Comparison of ENCODE assay signal across 1 cellular context in the genomic region with DNA sequence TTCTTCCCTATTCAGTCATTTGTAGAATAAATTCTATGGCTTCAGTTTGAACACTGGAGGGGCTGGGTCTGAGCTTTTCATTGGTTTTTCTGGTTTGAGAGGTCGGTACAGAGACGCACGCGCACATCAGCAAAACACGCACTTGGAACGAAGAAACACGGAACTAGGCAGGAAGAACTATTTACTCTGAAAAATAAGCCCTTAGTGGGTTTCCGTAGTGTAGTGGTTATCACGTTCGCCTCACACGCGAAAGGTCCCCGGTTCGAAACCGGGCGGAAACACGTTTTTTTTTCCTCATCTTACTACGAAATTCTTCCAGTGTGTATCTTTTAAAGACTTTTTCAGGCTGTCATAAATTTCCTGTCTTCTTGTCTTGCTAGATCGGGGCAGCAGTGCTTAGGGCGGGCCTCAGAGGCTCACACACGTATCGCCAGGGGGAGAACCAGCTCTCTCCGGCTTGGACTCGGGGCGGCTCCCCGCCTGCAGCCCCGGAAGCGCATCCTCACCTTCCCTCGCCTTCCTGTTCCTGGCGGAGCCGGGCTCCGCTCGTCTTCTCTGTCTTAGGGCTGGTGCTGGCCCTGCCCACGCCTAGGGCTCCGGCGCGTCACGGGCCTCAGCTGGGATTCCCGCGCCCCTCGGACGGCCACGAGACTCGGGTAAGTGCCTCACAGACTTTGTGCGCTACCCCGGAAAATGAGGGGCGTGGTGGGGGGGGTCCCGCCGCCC.
A peak's percentile ranks its signal among the peaks of the same experiment; 100 is the strongest.
TF ChIP-seq lines count a peak whose summit lies in the region.

A gene (plus strand): TSS at position 521 of the 726 bp plus-strand sequence. CDS start 6,841 bp downstream, outside the sequence.

TF ChIP-seq in K562, 482 proteins besides CTCF, POLR2A, EP300 and RAD21 (continued from another document and continues in another):
- TF ChIP-seq, protein P1, sequence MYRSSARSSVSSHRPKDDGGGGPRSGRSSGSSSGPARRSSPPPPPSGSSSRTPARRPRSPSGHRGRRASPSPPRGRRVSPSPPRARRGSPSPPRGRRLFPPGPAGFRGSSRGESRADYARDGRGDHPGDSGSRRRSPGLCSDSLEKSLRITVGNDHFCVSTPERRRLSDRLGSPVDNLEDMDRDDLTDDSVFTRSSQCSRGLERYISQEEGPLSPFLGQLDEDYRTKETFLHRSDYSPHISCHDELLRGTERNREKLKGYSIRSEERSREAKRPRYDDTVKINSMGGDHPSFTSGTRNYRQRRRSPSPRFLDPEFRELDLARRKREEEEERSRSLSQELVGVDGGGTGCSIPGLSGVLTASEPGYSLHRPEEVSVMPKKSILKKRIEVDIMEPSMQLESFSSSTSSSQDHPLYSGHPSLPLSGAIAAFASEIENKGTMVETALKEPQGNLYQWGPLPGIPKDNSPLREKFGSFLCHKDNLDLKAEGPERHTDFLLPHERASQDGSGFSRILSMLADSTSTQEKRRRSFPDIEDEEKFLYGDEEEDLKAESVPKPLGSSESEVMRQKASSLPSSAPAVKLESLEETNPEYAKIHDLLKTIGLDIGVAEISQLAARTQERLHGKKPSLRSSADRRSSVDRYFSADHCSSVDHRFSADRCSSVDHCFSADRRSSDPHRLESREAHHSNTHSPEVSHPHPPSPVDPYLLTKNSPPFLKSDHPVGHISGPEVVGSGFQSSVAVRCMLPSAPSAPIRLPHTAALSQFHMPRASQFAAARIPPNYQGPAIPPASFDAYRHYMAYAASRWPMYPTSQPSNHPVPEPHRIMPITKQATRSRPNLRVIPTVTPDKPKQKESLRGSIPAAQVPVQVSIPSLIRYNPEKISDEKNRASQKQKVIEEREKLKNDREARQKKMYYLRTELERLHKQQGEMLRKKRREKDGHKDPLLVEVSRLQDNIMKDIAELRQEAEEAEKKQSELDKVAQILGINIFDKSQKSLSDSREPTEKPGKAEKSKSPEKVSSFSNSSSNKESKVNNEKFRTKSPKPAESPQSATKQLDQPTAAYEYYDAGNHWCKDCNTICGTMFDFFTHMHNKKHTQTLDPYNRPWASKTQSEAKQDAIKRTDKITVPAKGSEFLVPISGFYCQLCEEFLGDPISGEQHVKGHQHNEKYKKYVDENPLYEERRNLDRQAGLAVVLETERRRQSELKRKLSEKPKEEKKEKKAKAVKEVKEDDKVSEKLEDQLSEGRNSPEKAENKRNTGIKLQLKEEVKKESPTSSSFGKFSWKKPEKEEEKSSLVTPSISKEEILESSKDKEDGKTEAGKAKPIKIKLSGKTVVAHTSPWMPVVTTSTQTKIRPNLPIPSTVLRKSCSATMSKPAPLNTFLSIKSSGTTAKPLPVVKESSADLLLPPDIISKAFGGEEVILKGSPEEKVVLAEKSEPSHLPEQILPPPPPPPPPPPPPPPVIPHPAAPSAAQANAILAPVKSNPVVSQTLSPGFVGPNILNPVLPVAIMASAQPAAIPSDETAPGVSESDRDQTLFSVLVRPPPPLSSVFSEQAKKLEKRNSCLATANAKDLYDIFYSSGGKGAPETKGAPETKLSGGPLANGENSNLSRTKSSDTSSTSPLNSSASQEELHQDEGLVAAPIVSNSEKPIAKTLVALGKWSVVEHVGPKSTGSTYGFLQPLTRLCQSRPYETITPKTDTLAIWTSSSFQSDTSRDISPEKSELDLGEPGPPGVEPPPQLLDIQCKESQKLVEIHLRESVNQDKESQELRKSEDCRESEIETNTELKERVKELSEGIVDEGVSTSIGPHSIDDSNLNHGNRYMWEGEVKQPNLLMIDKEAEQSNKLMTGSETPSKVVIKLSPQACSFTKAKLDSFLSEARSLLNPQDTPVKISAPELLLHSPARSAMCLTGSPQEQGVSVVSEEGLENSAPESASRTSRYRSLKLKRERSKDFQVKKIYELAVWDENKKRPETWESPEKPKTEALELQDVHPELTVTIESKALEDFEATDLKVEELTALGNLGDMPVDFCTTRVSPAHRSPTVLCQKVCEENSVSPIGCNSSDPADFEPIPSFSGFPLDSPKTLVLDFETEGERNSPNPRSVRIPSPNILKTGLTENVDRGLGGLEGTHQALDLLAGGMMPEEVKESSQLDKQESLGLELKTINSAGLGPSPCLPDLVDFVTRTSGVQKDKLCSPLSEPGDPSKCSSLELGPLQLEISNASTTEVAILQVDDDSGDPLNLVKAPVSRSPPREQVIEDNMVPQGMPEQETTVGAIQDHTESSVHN (IDR thresholded peaks at IDR 0.05; ENCODE audit: borderline replicate concordance in 1 of 2, low read depth in 1 of 2), result peak in 1 of 2 experiments; percentile 21; a peak in 1 of 4 replicates
- TF ChIP-seq HDAC6 (IDR thresholded peaks at IDR 0.05; ENCODE audit: low read depth, low read length), result no peak
- no peak for TF ChIP-seq SRSF1 (IDR thresholded peaks at IDR 0.05; ENCODE audit: low read depth, low read length)
- TF ChIP-seq ZNF41 (CRISPR knock-in tag; conservative IDR thresholded peaks at IDR 0.05), result no peak
- no peak for TF ChIP-seq ZNF143 (CRISPR knock-in tag; IDR thresholded peaks at IDR 0.05)
- TF ChIP-seq ZNF764 (CRISPR knock-in tag; IDR thresholded peaks at IDR 0.05; ENCODE audit: low read depth), result peak; percentile 86
- 0 out of 2 replicates have a peak, but pooled peaks have one; percentile 3 for TF ChIP-seq ZNF175 (CRISPR knock-in tag; IDR thresholded peaks at IDR 0.05; ENCODE audit: low read depth)
- TF ChIP-seq ZNF324 (CRISPR knock-in tag; IDR thresholded peaks at IDR 0.05), result no peak; the same call in 1 of the 2 replicates
- TF ChIP-seq ZNF830 (CRISPR knock-in tag; IDR thresholded peaks at IDR 0.05), result no peak
- no peak for TF ChIP-seq ZNF121 (CRISPR knock-in tag; conservative IDR thresholded peaks at IDR 0.05)
- no peak for TF ChIP-seq IRF2 (CRISPR knock-in tag; IDR thresholded peaks at IDR 0.05)
- TF ChIP-seq, protein P2, sequence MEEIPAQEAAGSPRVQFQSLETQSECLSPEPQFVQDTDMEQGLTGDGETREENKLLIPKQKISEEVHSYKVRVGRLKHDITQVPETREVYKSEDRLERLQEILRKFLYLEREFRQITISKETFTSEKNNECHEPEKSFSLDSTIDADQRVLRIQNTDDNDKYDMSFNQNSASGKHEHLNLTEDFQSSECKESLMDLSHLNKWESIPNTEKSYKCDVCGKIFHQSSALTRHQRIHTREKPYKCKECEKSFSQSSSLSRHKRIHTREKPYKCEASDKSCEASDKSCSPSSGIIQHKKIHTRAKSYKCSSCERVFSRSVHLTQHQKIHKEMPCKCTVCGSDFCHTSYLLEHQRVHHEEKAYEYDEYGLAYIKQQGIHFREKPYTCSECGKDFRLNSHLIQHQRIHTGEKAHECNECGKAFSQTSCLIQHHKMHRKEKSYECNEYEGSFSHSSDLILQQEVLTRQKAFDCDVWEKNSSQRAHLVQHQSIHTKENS (CRISPR knock-in tag; IDR thresholded peaks at IDR 0.05), result no peak
- TF ChIP-seq, protein P3, sequence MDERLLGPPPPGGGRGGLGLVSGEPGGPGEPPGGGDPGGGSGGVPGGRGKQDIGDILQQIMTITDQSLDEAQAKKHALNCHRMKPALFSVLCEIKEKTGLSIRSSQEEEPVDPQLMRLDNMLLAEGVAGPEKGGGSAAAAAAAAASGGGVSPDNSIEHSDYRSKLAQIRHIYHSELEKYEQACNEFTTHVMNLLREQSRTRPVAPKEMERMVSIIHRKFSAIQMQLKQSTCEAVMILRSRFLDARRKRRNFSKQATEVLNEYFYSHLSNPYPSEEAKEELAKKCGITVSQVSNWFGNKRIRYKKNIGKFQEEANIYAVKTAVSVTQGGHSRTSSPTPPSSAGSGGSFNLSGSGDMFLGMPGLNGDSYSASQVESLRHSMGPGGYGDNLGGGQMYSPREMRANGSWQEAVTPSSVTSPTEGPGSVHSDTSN (CRISPR knock-in tag; IDR thresholded peaks at IDR 0.05; ENCODE audit: low read depth), result no peak
- TF ChIP-seq, protein P3 (tag; conservative IDR thresholded peaks at IDR 0.05; ENCODE audit: low read depth), result peak; percentile 62
- no peak for TF ChIP-seq SAFB2 (IDR thresholded peaks at IDR 0.05; ENCODE audit: borderline replicate concordance, low read depth, low read length, severe bottlenecking)
- no peak for TF ChIP-seq RBM34 (IDR thresholded peaks at IDR 0.05; ENCODE audit: borderline replicate concordance, insufficient read depth, low read length)
- TF ChIP-seq DIDO1 (tag; IDR thresholded peaks at IDR 0.05; ENCODE audit: low read depth), result no peak
- TF ChIP-seq COPS2 (conservative IDR thresholded peaks at IDR 0.05), result no peak
- TF ChIP-seq TCFL5 (CRISPR knock-in tag; conservative IDR thresholded peaks at IDR 0.05), result no peak
- no peak for TF ChIP-seq ZNF239 (CRISPR knock-in tag; IDR thresholded peaks at IDR 0.05)
- TF ChIP-seq, protein P4, sequence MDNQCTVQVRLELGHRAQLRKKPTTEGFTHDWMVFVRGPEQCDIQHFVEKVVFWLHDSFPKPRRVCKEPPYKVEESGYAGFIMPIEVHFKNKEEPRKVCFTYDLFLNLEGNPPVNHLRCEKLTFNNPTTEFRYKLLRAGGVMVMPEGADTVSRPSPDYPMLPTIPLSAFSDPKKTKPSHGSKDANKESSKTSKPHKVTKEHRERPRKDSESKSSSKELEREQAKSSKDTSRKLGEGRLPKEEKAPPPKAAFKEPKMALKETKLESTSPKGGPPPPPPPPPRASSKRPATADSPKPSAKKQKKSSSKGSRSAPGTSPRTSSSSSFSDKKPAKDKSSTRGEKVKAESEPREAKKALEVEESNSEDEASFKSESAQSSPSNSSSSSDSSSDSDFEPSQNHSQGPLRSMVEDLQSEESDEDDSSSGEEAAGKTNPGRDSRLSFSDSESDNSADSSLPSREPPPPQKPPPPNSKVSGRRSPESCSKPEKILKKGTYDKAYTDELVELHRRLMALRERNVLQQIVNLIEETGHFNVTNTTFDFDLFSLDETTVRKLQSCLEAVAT (IDR thresholded peaks at IDR 0.05), result no peak; a peak in 3 of 4 replicates
- TF ChIP-seq ILF3 (IDR thresholded peaks at IDR 0.05; ENCODE audit: borderline replicate concordance), result no peak
- TF ChIP-seq SAP30 (IDR thresholded peaks at IDR 0.05; ENCODE audit: borderline replicate concordance, insufficient read depth, low read depth, low read length, poor library complexity, severe bottlenecking), result peak; percentile 83
- TF ChIP-seq ZNF785 (CRISPR knock-in tag; IDR thresholded peaks at IDR 0.05), result no peak
- no peak for TF ChIP-seq PRMT5 (CRISPR knock-in tag; IDR thresholded peaks at IDR 0.05)
- no peak for TF ChIP-seq TEAD2 (tag; IDR thresholded peaks at IDR 0.05)
- TF ChIP-seq, protein P5, sequence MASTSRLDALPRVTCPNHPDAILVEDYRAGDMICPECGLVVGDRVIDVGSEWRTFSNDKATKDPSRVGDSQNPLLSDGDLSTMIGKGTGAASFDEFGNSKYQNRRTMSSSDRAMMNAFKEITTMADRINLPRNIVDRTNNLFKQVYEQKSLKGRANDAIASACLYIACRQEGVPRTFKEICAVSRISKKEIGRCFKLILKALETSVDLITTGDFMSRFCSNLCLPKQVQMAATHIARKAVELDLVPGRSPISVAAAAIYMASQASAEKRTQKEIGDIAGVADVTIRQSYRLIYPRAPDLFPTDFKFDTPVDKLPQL (IDR thresholded peaks at IDR 0.05; ENCODE audit: extremely low read depth, insufficient read length), result no peak
- TF ChIP-seq ESRRB (CRISPR knock-in tag; IDR thresholded peaks at IDR 0.05; ENCODE audit: borderline replicate concordance), result no peak
- no peak for TF ChIP-seq SRSF9 (IDR thresholded peaks at IDR 0.05; ENCODE audit: borderline replicate concordance, low read depth, low read length)
- TF ChIP-seq BCOR (IDR thresholded peaks at IDR 0.05), result peak; percentile 94
- no peak for TF ChIP-seq XRCC3 (IDR thresholded peaks at IDR 0.05)
- TF ChIP-seq, protein P6, sequence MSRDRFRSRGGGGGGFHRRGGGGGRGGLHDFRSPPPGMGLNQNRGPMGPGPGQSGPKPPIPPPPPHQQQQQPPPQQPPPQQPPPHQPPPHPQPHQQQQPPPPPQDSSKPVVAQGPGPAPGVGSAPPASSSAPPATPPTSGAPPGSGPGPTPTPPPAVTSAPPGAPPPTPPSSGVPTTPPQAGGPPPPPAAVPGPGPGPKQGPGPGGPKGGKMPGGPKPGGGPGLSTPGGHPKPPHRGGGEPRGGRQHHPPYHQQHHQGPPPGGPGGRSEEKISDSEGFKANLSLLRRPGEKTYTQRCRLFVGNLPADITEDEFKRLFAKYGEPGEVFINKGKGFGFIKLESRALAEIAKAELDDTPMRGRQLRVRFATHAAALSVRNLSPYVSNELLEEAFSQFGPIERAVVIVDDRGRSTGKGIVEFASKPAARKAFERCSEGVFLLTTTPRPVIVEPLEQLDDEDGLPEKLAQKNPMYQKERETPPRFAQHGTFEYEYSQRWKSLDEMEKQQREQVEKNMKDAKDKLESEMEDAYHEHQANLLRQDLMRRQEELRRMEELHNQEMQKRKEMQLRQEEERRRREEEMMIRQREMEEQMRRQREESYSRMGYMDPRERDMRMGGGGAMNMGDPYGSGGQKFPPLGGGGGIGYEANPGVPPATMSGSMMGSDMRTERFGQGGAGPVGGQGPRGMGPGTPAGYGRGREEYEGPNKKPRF (IDR thresholded peaks at IDR 0.05; ENCODE audit: low read depth, low read length), result no peak
- TF ChIP-seq, protein P7, sequence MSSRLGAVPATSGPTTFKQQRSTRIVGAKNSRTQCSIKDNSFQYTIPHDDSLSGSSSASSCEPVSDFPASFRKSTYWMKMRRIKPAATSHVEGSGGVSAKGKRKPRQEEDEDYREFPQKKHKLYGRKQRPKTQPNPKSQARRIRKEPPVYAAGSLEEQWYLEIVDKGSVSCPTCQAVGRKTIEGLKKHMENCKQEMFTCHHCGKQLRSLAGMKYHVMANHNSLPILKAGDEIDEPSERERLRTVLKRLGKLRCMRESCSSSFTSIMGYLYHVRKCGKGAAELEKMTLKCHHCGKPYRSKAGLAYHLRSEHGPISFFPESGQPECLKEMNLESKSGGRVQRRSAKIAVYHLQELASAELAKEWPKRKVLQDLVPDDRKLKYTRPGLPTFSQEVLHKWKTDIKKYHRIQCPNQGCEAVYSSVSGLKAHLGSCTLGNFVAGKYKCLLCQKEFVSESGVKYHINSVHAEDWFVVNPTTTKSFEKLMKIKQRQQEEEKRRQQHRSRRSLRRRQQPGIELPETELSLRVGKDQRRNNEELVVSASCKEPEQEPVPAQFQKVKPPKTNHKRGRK (tag; IDR thresholded peaks at IDR 0.05), result no peak
- peak; percentile 38; the same call in 1 of the 2 replicates for TF ChIP-seq RNF2 (IDR thresholded peaks at IDR 0.05)
- no peak for TF ChIP-seq ZNF408 (CRISPR knock-in tag; IDR thresholded peaks at IDR 0.05; ENCODE audit: low read depth)
- peak; percentile 53; the same call in 1 of the 2 replicates for TF ChIP-seq ZKSCAN1 (IDR thresholded peaks at IDR 0.05; ENCODE audit: low read depth, low read length)
- TF ChIP-seq NR1H2 (CRISPR knock-in tag; IDR thresholded peaks at IDR 0.05), result peak; percentile 50; the same call in 1 of the 2 replicates
- no peak for TF ChIP-seq ZNF184 (CRISPR knock-in tag; IDR thresholded peaks at IDR 0.05)
- TF ChIP-seq FOXM1 (IDR thresholded peaks at IDR 0.05; ENCODE audit: low read depth), result no peak; the same call in 1 of the 2 replicates
- peak; percentile 82; the same call in 1 of the 2 replicates for TF ChIP-seq FOXM1 (CRISPR knock-in tag; IDR thresholded peaks at IDR 0.05; ENCODE audit: low read depth)
- TF ChIP-seq ZNF436 (CRISPR knock-in tag; IDR thresholded peaks at IDR 0.05), result no peak
- no peak for TF ChIP-seq BMI1 (IDR thresholded peaks at IDR 0.05; ENCODE audit: low read length)
- TF ChIP-seq NUFIP1 (IDR thresholded peaks at IDR 0.05; ENCODE audit: partially characterized antibody), result no peak
- TF ChIP-seq GTF2F1 (IDR thresholded peaks at IDR 0.05; ENCODE audit: low read depth, low read length), result peak; percentile 73; the same call in 1 of the 2 replicates
- peak; percentile 58; the same call in 1 of the 2 replicates for TF ChIP-seq MTA1 (IDR thresholded peaks at IDR 0.05; ENCODE audit: borderline replicate concordance)
